In genomic region chr10:98858525-98858924, GRCh38 we compare ENCODE assay signal across 1 cellular context.
TF ChIP-seq lines count a peak whose summit lies in the region.

No MANE protein-coding gene starts in this region.

TF ChIP-seq in K562, 482 proteins besides CTCF, POLR2A, EP300 and RAD21 (continued from another document):
- TF ChIP-seq ZBTB33 (CRISPR knock-in tag; IDR thresholded peaks at IDR 0.05): no peak
TF ChIP-seq in K562: peak in this region for 0.
